Comparison of ENCODE assay signal across 21 cellular contexts in genomic region chr3:41846850-41847249, GRCh38.
DNase-seq lines count a peak whose midpoint lies in the region; ATAC-seq and TF ChIP-seq lines count a peak whose summit lies in the region.
"Had no signal": no experiment of that assay in that cellular context is flagged by ENCODE, and none has a peak within 500 bp of the region (broad histone marks: within the 10 kb centered on the region; RNA-seq: fewer than 3 reads in every experiment).

No MANE protein-coding gene starts in this region.

- H3K9me3 ChIP-seq in ascending aorta = no peaks in the 10 kb centered on the region
- H3K9me3 ChIP-seq: esophagus muscularis mucosa, upper lobe of left lung had no signal

- no peaks in the 10 kb centered on the region for H4K20me1 ChIP-seq in KMS-11 (ENCODE audit: insufficient read depth)

- H3K27me3 ChIP-seq in KMS-11 (ENCODE audit: insufficient read depth, low read depth) = no peaks in the 10 kb centered on the region
- no peaks in the 10 kb centered on the region for H3K27me3 ChIP-seq in ascending aorta
- H3K27me3 ChIP-seq: esophagus muscularis mucosa, upper lobe of left lung had no signal

- H3K4me1 ChIP-seq in KMS-11 (ENCODE audit: low read depth, poor library complexity, severe bottlenecking) (peaks cover 49% of the 10 kb centered on the region), ascending aorta (no peaks in the 10 kb centered on the region)
- H3K4me1 ChIP-seq: left ventricle myocardium inferior, upper lobe of left lung had no signal

- peak; percentile 50 for ATAC-seq in GM21576 (IDR thresholded peaks at IDR 0.05; ENCODE audit: unreplicated experiment)
- peak; percentile 23 to 52 for ATAC-seq in stimulated activated naive B cell treated with anti-CD40 and anti-IgM and Interleukin-4, amounts not matched to agents 10 μg/mL and 1 μg/mL and 100 μg/mL, for 72 hours (replicated peaks)

- no peaks in the 10 kb centered on the region for H3K27me3 Mint-ChIP-seq in stimulated activated naive B cell treated with anti-CD40 and anti-IgM and Interleukin-4, amounts not matched to agents 10 μg/mL and 1 μg/mL and 100 μg/mL, for 72 hours

- H3K9ac ChIP-seq in KMS-11 = no peak overlapping the region

- H3K9me3 Mint-ChIP-seq in stimulated activated naive B cell treated with anti-CD40 and anti-IgM and Interleukin-4, amounts not matched to agents 10 μg/mL and 1 μg/mL and 100 μg/mL, for 72 hours = peaks cover 7% of the 10 kb centered on the region in 2 donors

- TF ChIP-seq CTCF in KMS-11 (conservative IDR thresholded peaks at IDR 0.05; ENCODE audit: low read depth, low read length) (no peak), ascending aorta (IDR thresholded peaks at IDR 0.05) (no peak)

- no peak for TF ChIP-seq POLR2A in erythroblast (IDR thresholded peaks at IDR 0.05; ENCODE audit: low read length)

- no peak overlapping the region for H3K27ac Mint-ChIP-seq in stimulated activated naive B cell treated with anti-CD40 and anti-IgM and Interleukin-4, amounts not matched to agents 10 μg/mL and 1 μg/mL and 100 μg/mL, for 72 hours
- H3K27ac Mint-ChIP-seq: T-helper 2 cell treated with Interferon-gamma antibody and Interleukin-4, amounts not matched to agents 5 μg/mL and 100 μg/mL, for 36 hours had no signal

- no peak overlapping the region for H3K4me3 Mint-ChIP-seq in stimulated activated naive B cell treated with anti-CD40 and anti-IgM and Interleukin-4, amounts not matched to agents 10 μg/mL and 1 μg/mL and 100 μg/mL, for 72 hours
- H3K4me3 Mint-ChIP-seq: T-helper 2 cell treated with Interferon-gamma antibody and Interleukin-4, amounts not matched to agents 5 μg/mL and 100 μg/mL, for 36 hours had no signal

- H3K36me3 ChIP-seq in KMS-11 (ENCODE audit: insufficient read depth) = no peaks in the 10 kb centered on the region
- no peaks in the 10 kb centered on the region for H3K36me3 ChIP-seq in ascending aorta
- H3K36me3 ChIP-seq: esophagus muscularis mucosa, left ventricle myocardium inferior, upper lobe of left lung had no signal

- H3K4me3 ChIP-seq in KMS-11 (IDR thresholded peaks at IDR 0.05; ENCODE audit: insufficient read depth, low read depth, low read length) (no peak overlapping the region), ascending aorta (no peak overlapping the region)
- H3K4me3 ChIP-seq: esophagus muscularis mucosa, left ventricle myocardium inferior, SK-N-MC, upper lobe of left lung had no signal

- peaks cover 20 to 28% of the 10 kb centered on the region in 2 donors for H3K36me3 Mint-ChIP-seq in stimulated activated naive B cell treated with anti-CD40 and anti-IgM and Interleukin-4, amounts not matched to agents 10 μg/mL and 1 μg/mL and 100 μg/mL, for 72 hours

- intact Hi-C loops in ascending aorta (cut with DNase I) = no loop called here

- peak; percentile 19 for DNase-seq in activated CD4-positive, alpha-beta T cell treated with anti-CD3 and anti-CD28 coated beads for 48 hours
- no peak for DNase-seq in activated CD4-positive, alpha-beta T cell treated with anti-CD3 and anti-CD28 coated beads for 1 hour
- DNase-seq in stimulated activated naive B cell treated with anti-CD40 and anti-IgM and Interleukin-4, amounts not matched to agents 10 μg/mL and 1 μg/mL and 100 μg/mL, for 72 hours = no peak
- DNase-seq in ascending aorta (ENCODE audit: low spot score in 2 of 2) (no peak), erythroblast (lab: John Stamatoyannopoulos, UW) (no peak), DMS53 treated with DMSO at 0.1 percent for 48 hours (lab: John Stamatoyannopoulos, UW; ENCODE audit: unreplicated experiment) (no peak)
- DNase-seq: activated effector memory CD4-positive, alpha-beta T cell treated with anti-CD3 and anti-CD28 coated beads, Interleukin-2, amount 50 U/mL, for 16 hours; amygdala; C1 segment of cervical spinal cord; cerebellar nuclear complex; effector CD4-positive, alpha-beta T cell; KBM-7; left ventricle myocardium inferior; NCI-H1930; NCI-H446 treated with DMSO at 0.1 percent for 48 hours; upper lobe of left lung had no signal

- H3K27ac ChIP-seq in KMS-11 (peak overlapping the region; percentile 55), ascending aorta (no peak overlapping the region)
- H3K27ac ChIP-seq: esophagus muscularis mucosa, left ventricle myocardium inferior, SK-N-MC, upper lobe of left lung had no signal

- H3K4me1 Mint-ChIP-seq in stimulated activated naive B cell treated with anti-CD40 and anti-IgM and Interleukin-4, amounts not matched to agents 10 μg/mL and 1 μg/mL and 100 μg/mL, for 72 hours = peaks cover 0 to 4% of the 10 kb centered on the region in 2 donors

- no peaks in the 10 kb centered on the region for H3K79me2 ChIP-seq in KMS-11 (ENCODE audit: insufficient read depth, low read depth)

- peak overlapping the region; percentile 68 for H3K4me2 ChIP-seq in KMS-11

- no peak overlapping the region for H2AFZ ChIP-seq in KMS-11 (ENCODE audit: low read depth)
